ENCODE assay signal across 8 cellular contexts in the genomic region with DNA sequence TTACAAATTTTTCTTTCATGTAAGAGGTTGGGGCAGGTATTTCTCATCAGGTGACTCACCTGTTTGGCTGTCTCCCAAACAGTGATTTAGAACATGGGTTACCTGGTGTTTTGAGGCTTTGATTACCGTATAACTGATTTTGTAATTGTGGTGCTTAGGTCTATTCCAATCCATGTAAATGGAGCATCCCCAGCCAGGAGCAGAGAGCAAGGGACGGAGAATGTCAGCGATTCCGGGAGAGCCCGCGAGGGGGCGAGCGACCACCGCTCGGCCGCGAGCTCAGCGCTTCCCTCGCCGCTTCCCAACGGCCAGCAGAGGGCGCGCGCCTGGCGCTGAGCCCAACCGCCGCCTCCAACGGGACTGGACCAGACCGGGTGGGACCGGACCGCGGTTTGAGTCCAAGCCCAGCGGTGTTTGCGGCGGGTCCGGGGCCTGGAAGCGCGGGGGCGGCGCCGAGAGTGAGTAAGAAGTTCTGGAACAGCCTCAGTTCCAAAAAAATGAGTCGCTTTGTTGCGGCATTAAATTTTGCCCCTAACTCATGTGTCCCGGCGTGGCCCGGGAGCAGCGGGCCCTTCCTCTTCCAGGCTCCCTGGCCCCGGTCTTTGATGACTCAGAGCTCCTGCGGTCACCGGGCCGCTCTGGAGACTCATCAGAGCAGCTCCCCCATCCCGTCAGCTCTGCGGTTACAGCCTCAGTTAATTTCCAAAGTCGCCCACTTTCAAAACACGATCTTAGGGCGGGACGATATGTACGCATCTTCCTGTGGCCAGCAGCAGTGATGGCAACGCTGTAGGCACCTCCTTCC. TPM values are rescaled to one million over a fixed set of nuclear protein-coding genes. Genes with fewer than 3 reads are reported as not detected.
DNase-seq lines count a peak whose midpoint lies in the region; ATAC-seq, FAIRE-seq and TF ChIP-seq lines count a peak whose summit lies in the region.
"Not testable (repeated sequence)": the region's sequence is repeated elsewhere in the genome, so short reads cannot be mapped to it uniquely, and the experiment has no call there.

No MANE protein-coding gene starts in this region.

- not testable (repeated sequence) for H3K79me2 ChIP-seq in OCI-LY7 (ENCODE audit: insufficient read depth, low read depth, low read length)

- not testable (repeated sequence) for H3K4me1 ChIP-seq in OCI-LY7 (ENCODE audit: insufficient read depth, low read length, poor library complexity, severe bottlenecking); thyroid gland

- H3K27ac Mint-ChIP-seq in activated naive CD8-positive, alpha-beta T cell treated with anti-CD3 and anti-CD28 coated beads, Interleukin-2, amount 50 U/mL, for 24 hours = not testable (repeated sequence)
- H3K27ac Mint-ChIP-seq in naive B cell = peak overlapping the region in 1 of 6 donors; percentile 67

- H3K4me1 Mint-ChIP-seq in activated naive CD8-positive, alpha-beta T cell treated with anti-CD3 and anti-CD28 coated beads, Interleukin-2, amount 50 U/mL, for 24 hours; naive B cell: not testable (repeated sequence)

- H3K4me3 Mint-ChIP-seq in activated naive CD8-positive, alpha-beta T cell treated with anti-CD3 and anti-CD28 coated beads, Interleukin-2, amount 50 U/mL, for 24 hours; naive B cell: not testable (repeated sequence)

- H3K27ac ChIP-seq in OCI-LY7 (ENCODE audit: low read depth, low read length, poor library complexity, severe bottlenecking); thyroid gland: not testable (repeated sequence)

- H3K9me3 Mint-ChIP-seq in activated naive CD8-positive, alpha-beta T cell treated with anti-CD3 and anti-CD28 coated beads, Interleukin-2, amount 50 U/mL, for 24 hours; naive B cell: not testable (repeated sequence)

- ATAC-seq in GM21723 (IDR thresholded peaks at IDR 0.05; ENCODE audit: unreplicated experiment) (peak; percentile 66), HG03378 (IDR thresholded peaks at IDR 0.05; ENCODE audit: unreplicated experiment) (peak; percentile 40), naive B cell (ENCODE audit: low read depth in 2 of 2) (peak; percentile 65 to 70)
- peak; percentile 45 for ATAC-seq in activated naive CD8-positive, alpha-beta T cell treated with anti-CD3 and anti-CD28 coated beads, Interleukin-2, amount 50 U/mL, for 24 hours

- not testable (repeated sequence) for H3K9me2 ChIP-seq in OCI-LY7 (ENCODE audit: insufficient read depth, low read length)

- WGBS in thyroid gland, 2 donors = 0 to 9% methylated on average over 1 to 4 of the region's 54 CpGs

- H3K36me3 ChIP-seq in OCI-LY7 (ENCODE audit: insufficient read depth, low read length); thyroid gland: not testable (repeated sequence)

- intact Hi-C loops in OCI-LY7 (cut with micrococcal nuclease; ENCODE audit: unreplicated experiment); thyroid gland (cut with DNase I): not testable (repeated sequence)

- CTCF ChIA-PET in OCI-LY7 (lab: Charles Lee; ENCODE audit: unreplicated experiment) = not testable (repeated sequence)

- not testable (repeated sequence) for TF ChIP-seq POLR2A in GM12891 (IDR thresholded peaks at IDR 0.05; ENCODE audit: low read depth, low read length); thyroid gland (IDR thresholded peaks at IDR 0.05)

- not testable (repeated sequence) for TF ChIP-seq CTCF in OCI-LY7 (conservative IDR thresholded peaks at IDR 0.05; ENCODE audit: low read length)
- TF ChIP-seq CTCF in fibroblast of mammary gland (conservative IDR thresholded peaks at IDR 0.05; ENCODE audit: control insufficient read depth, insufficient read depth, low read depth, low read length) (peak; percentile 7), thyroid gland (IDR thresholded peaks at IDR 0.05) (peak in 5 of 6 experiments; percentile 12 to 78 (median 50))

- not testable (repeated sequence) for H3K4me3 ChIP-seq in OCI-LY7 (ENCODE audit: low read depth, low read length, poor library complexity, severe bottlenecking); thyroid gland (replicated peaks in 1 of 3)
- peak overlapping the region; percentile 27 for H3K4me3 ChIP-seq in fibroblast of mammary gland (ENCODE audit: control insufficient read depth, low read depth, low read length)

- not testable (repeated sequence) for H3K27me3 ChIP-seq in thyroid gland

- not testable (repeated sequence) for BruUV-seq in OCI-LY7 (replicated peaks; lab: Mats Ljungman, UMichigan)

- not testable (repeated sequence) for H3K4me2 ChIP-seq in OCI-LY7 (ENCODE audit: low read length)

- FAIRE-seq in GM12891 (lab: Jason Lieb, UNC) = peak; percentile 89

- not testable (repeated sequence) for H2AFZ ChIP-seq in OCI-LY7 (ENCODE audit: low read length)

- not testable (repeated sequence) for H3K27me3 Mint-ChIP-seq in activated naive CD8-positive, alpha-beta T cell treated with anti-CD3 and anti-CD28 coated beads, Interleukin-2, amount 50 U/mL, for 24 hours; naive B cell

- POLR2A ChIA-PET in OCI-LY7 (lab: Charles Lee) = not testable (repeated sequence)

- not testable (repeated sequence) for H3K36me3 Mint-ChIP-seq in activated naive CD8-positive, alpha-beta T cell treated with anti-CD3 and anti-CD28 coated beads, Interleukin-2, amount 50 U/mL, for 24 hours (ENCODE audit: low read depth); naive B cell

- DNase-seq in GM12891 (ENCODE audit: insufficient read length, low spot score); activated naive CD8-positive, alpha-beta T cell treated with anti-CD3 and anti-CD28 coated beads, Interleukin-2, amount 50 U/mL, for 24 hours; naive B cell; thyroid gland: not testable (repeated sequence)
- DNase-seq in OCI-LY7 (ENCODE audit: low spot score) (peak; percentile 10), fibroblast of mammary gland (ENCODE audit: low read depth) (peak; percentile 27)

- H3K9me3 ChIP-seq in OCI-LY7 (ENCODE audit: low read length); thyroid gland: not testable (repeated sequence)

- not testable (repeated sequence) for H4K20me1 ChIP-seq in OCI-LY7 (ENCODE audit: insufficient read depth, low read length)

RNA-seq across cellular contexts. Expression of a gene that starts 37.9 kb away (rescaled TPM):
- polyA plus RNA-seq in GM12891 (2012; ENCODE audit: low read depth, missing spikeins) = 0.94 TPM
- total RNA-seq in OCI-LY7 (2014; rRNA removed; shearing (Covaris generic)) = 0.70 and 2.7 TPM in 2 replicates
- total RNA-seq in OCI-LY7 (2022) = 1.3 and 2.2 TPM in 2 replicates
- polyA plus RNA-seq in naive B cell (ENCODE audit: low read depth in 6 of 6) = 1 to 10 TPM in 5 of 6 donors, not detected in 1; 1.3 to 2.5 (median 1.8) TPM
- total RNA-seq in thyroid gland = 10 to 100 TPM; 12.4 to 27.5 (median 18.3) TPM

RNA-seq across cellular contexts. Expression of a gene that starts 56.4 kb away (rescaled TPM):
- polyA plus RNA-seq in GM12891 (2012; ENCODE audit: low read depth, missing spikeins) = 0.71 TPM
- 2.3 and 3.5 TPM in 2 replicates for total RNA-seq in OCI-LY7 (2014; rRNA removed; shearing (Covaris generic))
- total RNA-seq in OCI-LY7 (2022) (1.3 and 1.6 TPM in 2 replicates), thyroid gland (1 to 10 TPM; 3.2 to 5.8 (median 4.6) TPM)
- 1 to 10 TPM in 5 of 6 donors, under 1 TPM in 1; 0.73 to 2.9 (median 1.8) TPM for polyA plus RNA-seq in naive B cell (ENCODE audit: low read depth in 6 of 6)
